Comparison of ENCODE assay signal across 19 cellular contexts in genomic region chr3:12392101-12392878, GRCh38.
DNase-seq lines count a peak whose midpoint lies in the region; ATAC-seq and TF ChIP-seq lines count a peak whose summit lies in the region.
"Had no signal": no experiment of that assay in that cellular context is flagged by ENCODE, and none has a peak within 500 bp of the region (broad histone marks: within the 10 kb centered on the region; RNA-seq: fewer than 3 reads in every experiment).

No MANE protein-coding gene starts in this region.

- no peak for TF ChIP-seq POLR2A in sigmoid colon (IDR thresholded peaks at IDR 0.05)

- no peak overlapping the region for H3K4me3 ChIP-seq in LNCaP clone FGC (ENCODE audit: low read depth, low read length)
- H3K4me3 ChIP-seq in adipocyte (ENCODE audit: low read length): no peak overlapping the region
- H3K4me3 ChIP-seq in sigmoid colon: no peak overlapping the region
- no peak overlapping the region for H3K4me3 ChIP-seq in right cardiac atrium (ENCODE audit: low read length)
- H3K4me3 ChIP-seq: SJSA1 had no signal

- H3K4me1 ChIP-seq in adipocyte (ENCODE audit: control insufficient read depth, insufficient read depth, low read length) (peaks cover 44% of the 10 kb centered on the region), sigmoid colon (peaks cover 0 to 10% (median 0%) of the 10 kb centered on the region in 4 donors), right cardiac atrium (ENCODE audit: control insufficient read depth, insufficient read depth, low read length) (peaks cover 1% of the 10 kb centered on the region)
- H3K4me1 ChIP-seq: BE2C, SJSA1 had no signal

- TF ChIP-seq EP300 in sigmoid colon (IDR thresholded peaks at IDR 0.05): no peak

- H3K27ac ChIP-seq in sigmoid colon (peak overlapping the region in 3 of 4 donors; percentile 8 to 33 (median 22)), right cardiac atrium (ENCODE audit: low read length) (no peak overlapping the region)
- H3K27ac ChIP-seq: RWPE1, SJSA1 had no signal

- no peak overlapping the region for H3K9ac ChIP-seq in adipocyte (ENCODE audit: low read length)

- H3K36me3 ChIP-seq in adipocyte (ENCODE audit: control insufficient read depth, insufficient read depth, low read length, severe bottlenecking): peaks cover 62% of the 10 kb centered on the region
- H3K36me3 ChIP-seq in sigmoid colon: no peaks in the 10 kb centered on the region
- H3K36me3 ChIP-seq: BE2C, SJSA1 had no signal

- intact Hi-C loops in sigmoid colon (cut with DNase I): no loop called here
- intact Hi-C loops in right cardiac atrium (cut with DNase I): no loop called here

- no peak for ATAC-seq in right cardiac atrium
- ATAC-seq: HCT116 had no signal

- DNase-seq in LNCaP clone FGC (ENCODE audit: low read depth) (peak; percentile 33), adipocyte (ENCODE audit: low read depth) (peak; percentile 86), fibroblast of peridontal ligament (ENCODE audit: extremely low read depth) (peak; percentile 68), sigmoid colon (no peak), right cardiac atrium (no peak), HK-2 (ENCODE audit: unreplicated experiment) (no peak), NCI-H1048 (lab: John Stamatoyannopoulos, UW) (no peak), NCI-H2107 treated with DMSO at 0.1 percent for 48 hours (lab: John Stamatoyannopoulos, UW; ENCODE audit: unreplicated experiment) (no peak)
- DNase-seq: ACHN; BE2C; CD4-positive, alpha-beta memory T cell; DND-41; GDM1; NCI-H1694 treated with DMSO at 0.1 percent for 48 hours; NCI-H2171; NCI-H82 had no signal

- 13 to 62% methylated on average over 8 of the region's 8 CpGs for WGBS in sigmoid colon, 2 donors
- WGBS in right cardiac atrium: 78% methylated on average over 8 of the region's 8 CpGs

- no peaks in the 10 kb centered on the region for H3K9me3 ChIP-seq in adipocyte (ENCODE audit: control insufficient read depth, low read length)
- H3K9me3 ChIP-seq in sigmoid colon: no peaks in the 10 kb centered on the region
- no peaks in the 10 kb centered on the region for H3K9me3 ChIP-seq in right cardiac atrium (ENCODE audit: control insufficient read depth, low read length)
- H3K9me3 ChIP-seq: BE2C, SJSA1 had no signal

- TF ChIP-seq CTCF in LNCaP clone FGC (IDR thresholded peaks at IDR 0.05; ENCODE audit: control insufficient read depth, extremely low read depth, insufficient read depth): no peak
- no peak for TF ChIP-seq CTCF in sigmoid colon (IDR thresholded peaks at IDR 0.05)

- H3K27me3 ChIP-seq in adipocyte (replicated peaks; ENCODE audit: control insufficient read depth, insufficient read depth, low read length): no peaks in the 10 kb centered on the region
- H3K27me3 ChIP-seq in sigmoid colon: peaks cover 0 to 4% (median 0%) of the 10 kb centered on the region in 3 donors
- no peaks in the 10 kb centered on the region for H3K27me3 ChIP-seq in right cardiac atrium (ENCODE audit: control insufficient read depth, insufficient read depth)
- H3K27me3 ChIP-seq: BE2C had no signal

Comparison
In these comparisons a context has a peak if more than half of its experiments do, and no peak if none do; other contexts are left out.
1. DNase-seq: peak in LNCaP clone FGC (single experiment), adipocyte (single experiment) and fibroblast of peridontal ligament (single experiment); none in sigmoid colon (single experiment), right cardiac atrium (0 of 3), HK-2 (single experiment), NCI-H1048 (single experiment) and NCI-H2107 treated with DMSO at 0.1 percent for 48 hours (single experiment).